8 cellular contexts compared by ENCODE assay signal in the genomic region with DNA sequence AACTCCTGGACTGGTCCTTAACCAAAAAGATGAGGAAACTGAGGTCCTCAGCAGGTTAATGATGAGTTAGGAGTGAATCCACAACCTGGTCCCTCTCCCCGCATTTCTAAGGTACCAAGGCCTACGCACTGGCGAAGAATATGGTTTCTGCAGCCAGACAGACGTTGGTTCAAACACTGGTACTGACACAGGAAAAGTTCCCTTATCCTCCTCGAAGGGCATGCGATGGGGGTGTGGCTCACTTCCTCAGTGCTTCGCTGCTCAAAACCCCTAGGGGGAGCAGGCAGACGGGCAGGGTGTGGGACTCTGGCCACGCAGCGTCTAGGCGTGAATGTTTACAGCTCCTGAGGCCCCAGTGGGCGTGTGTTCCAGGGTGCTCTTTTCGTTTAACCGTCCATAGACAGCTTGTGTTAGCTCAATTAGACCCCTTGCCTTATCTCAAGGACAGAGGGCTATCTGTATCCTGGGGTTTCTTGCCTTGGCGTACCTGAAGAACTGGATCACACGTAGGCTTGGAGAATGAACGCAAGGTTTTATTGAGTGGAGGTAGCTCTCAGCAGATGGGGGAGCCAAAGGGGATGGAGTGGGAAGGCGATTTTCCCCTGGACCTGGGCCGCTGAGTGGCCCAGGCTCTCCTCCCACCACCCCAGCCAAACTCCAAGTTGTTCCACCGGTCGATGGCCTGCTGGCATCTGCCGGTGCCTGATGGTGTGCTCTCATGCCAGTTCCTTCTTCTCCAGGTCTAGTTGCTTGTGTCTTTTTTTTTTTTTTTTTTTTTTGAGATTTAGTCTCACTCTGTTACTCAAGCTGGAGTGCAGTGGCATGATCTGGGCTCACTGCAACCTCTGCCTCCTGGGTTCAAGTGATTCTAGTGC.
A peak's percentile ranks its signal among the peaks of the same experiment; 100 is the strongest.
DNase-seq lines count a peak whose midpoint lies in the region; ATAC-seq lines count a peak whose summit lies in the region.

No MANE protein-coding gene starts in this region.

- DNase-seq in COR-L47 (lab: John Stamatoyannopoulos, UW) (peak; percentile 51), MV-4-11 (lab: John Stamatoyannopoulos, UW) (peak; percentile 85), cerebellar cortex (ENCODE audit: low spot score) (peak; percentile 52), medulla oblongata (ENCODE audit: extremely low spot score) (peak; percentile 69), NCI-H2171 treated with DMSO at 0.1 percent for 48 hours (lab: John Stamatoyannopoulos, UW) (no peak)
- DNase-seq in activated CD4-positive, CD25-positive, alpha-beta regulatory T cell treated with anti-CD3 and anti-CD28 coated beads, Interleukin-2, amount 50 U/mL, for 16 hours (ENCODE audit: low read depth, low spot score) = peak; percentile 52
- DNase-seq in stimulated activated CD8-positive, alpha-beta memory T cell treated with anti-CD3 and anti-CD28 coated beads, Interleukin-7, amount 100 ng/mL, for 1 hour (ENCODE audit: low read depth in 2 of 2) = peak; percentile 32 to 55

- peak; percentile 63 for ATAC-seq in GM21526 (IDR thresholded peaks at IDR 0.05; ENCODE audit: low FRiP score, unreplicated experiment)
